ENCODE assay signal across 8 cellular contexts in the genomic region with DNA sequence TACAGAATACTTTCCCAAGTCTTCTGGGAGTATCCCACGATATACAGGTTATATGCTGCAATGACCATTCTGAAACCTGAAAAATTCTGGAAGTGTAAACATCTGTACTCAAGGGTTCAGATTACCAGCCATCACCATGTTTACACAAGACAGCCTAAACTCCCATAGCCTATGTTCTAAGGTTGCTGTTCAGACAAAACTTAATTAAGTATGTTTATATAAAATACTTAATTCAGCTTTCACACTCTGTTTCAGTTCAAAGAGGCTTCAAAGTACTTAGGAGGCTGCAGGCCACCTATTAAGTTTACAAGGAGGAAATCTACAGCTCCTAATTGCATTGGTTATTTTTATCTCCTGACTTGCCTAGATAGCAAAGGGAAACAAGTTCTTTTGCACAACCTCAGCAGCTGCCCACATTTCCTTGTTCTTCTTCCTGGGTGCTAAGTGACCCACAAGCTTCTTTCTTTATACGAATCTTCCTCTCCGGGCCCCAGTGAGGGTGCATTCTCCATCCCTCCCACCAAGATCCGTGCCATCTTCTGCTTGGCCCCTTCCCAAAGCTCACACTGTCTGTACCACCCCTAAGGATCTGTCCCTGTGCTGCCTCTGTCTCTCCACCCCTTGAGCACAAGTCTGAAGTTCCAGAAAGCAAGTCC. TPM values are rescaled to one million over a fixed set of nuclear protein-coding genes. Genes with fewer than 3 reads are reported as not detected.
DNase-seq lines count a peak whose midpoint lies in the region; ATAC-seq and TF ChIP-seq lines count a peak whose summit lies in the region.

No MANE protein-coding gene starts in this region.

- no peak for ATAC-seq in activated naive CD8-positive, alpha-beta T cell treated with anti-CD3 and anti-CD28 coated beads, Interleukin-2, amount 10 ng/mL, durations not matched to agents 7 days and 5 days (ENCODE audit: low read depth)
- ATAC-seq in HG02642 (IDR thresholded peaks at IDR 0.05; ENCODE audit: poor library complexity, unreplicated experiment), result no peak

- peak overlapping the region; percentile 96 for H3K4me3 ChIP-seq in HFF-Myc (replicated peaks; ENCODE audit: low read depth, low read length)

- H3K27me3 Mint-ChIP-seq in activated naive CD8-positive, alpha-beta T cell treated with anti-CD3 and anti-CD28 coated beads, Interleukin-2, amount 10 ng/mL, durations not matched to agents 7 days and 5 days, result no peaks in the 10 kb centered on the region

- H3K4me3 Mint-ChIP-seq in activated naive CD8-positive, alpha-beta T cell treated with anti-CD3 and anti-CD28 coated beads, Interleukin-2, amount 10 ng/mL, durations not matched to agents 7 days and 5 days, result peak overlapping the region; percentile 93

- H3K27ac Mint-ChIP-seq in activated naive CD8-positive, alpha-beta T cell treated with anti-CD3 and anti-CD28 coated beads, Interleukin-2, amount 10 ng/mL, durations not matched to agents 7 days and 5 days, result peak overlapping the region; percentile 95

- TF ChIP-seq CTCF in HFF-Myc (IDR thresholded peaks at IDR 0.05; ENCODE audit: low read depth, low read length, missing control alignments), result no peak

- POLR2A ChIA-PET in activated naive CD8-positive, alpha-beta T cell treated with anti-CD3 and anti-CD28 coated beads, Interleukin-2, amount 10 ng/mL, durations not matched to agents 7 days and 5 days (lab: Charles Lee), result interaction anchor here (0.9 to 5.4 kb wide), 8 partner anchors 8 to 457 kb away, joined by 3 to 35 read pairs (median 6); partner anchors contain the start of gene IDUA

- H3K4me1 Mint-ChIP-seq in activated naive CD8-positive, alpha-beta T cell treated with anti-CD3 and anti-CD28 coated beads, Interleukin-2, amount 10 ng/mL, durations not matched to agents 7 days and 5 days, result peaks cover 22% of the 10 kb centered on the region

- H3K36me3 Mint-ChIP-seq in activated naive CD8-positive, alpha-beta T cell treated with anti-CD3 and anti-CD28 coated beads, Interleukin-2, amount 10 ng/mL, durations not matched to agents 7 days and 5 days, result no peaks in the 10 kb centered on the region

- H3K9me3 Mint-ChIP-seq in activated naive CD8-positive, alpha-beta T cell treated with anti-CD3 and anti-CD28 coated beads, Interleukin-2, amount 10 ng/mL, durations not matched to agents 7 days and 5 days, result no peaks in the 10 kb centered on the region

- DNase-seq in AML-193 (lab: John Stamatoyannopoulos, UW), result peak; percentile 74 to 75
- no peak for DNase-seq in HFF-Myc (ENCODE audit: extremely low read depth, low read depth)
- DNase-seq in activated naive CD8-positive, alpha-beta T cell treated with anti-CD3 and anti-CD28 coated beads, Interleukin-2, amount 10 ng/mL, durations not matched to agents 7 days and 5 days, result no peak
- DNase-seq in midbrain (lab: John Stamatoyannopoulos, UW), result peak; percentile 13
- DNase-seq in NCI-H524 treated with DMSO at 0.1 percent for 48 hours (lab: John Stamatoyannopoulos, UW), result no peak
- no peak for DNase-seq in NCI-H1436 (lab: John Stamatoyannopoulos, UW)
- no peak for DNase-seq in HUDEP-2 (lab: John Stamatoyannopoulos, UW; ENCODE audit: unreplicated experiment in 76 of 76)

RNA-seq across cellular contexts. Expression of gene GAK, which starts 2.0 kb away (rescaled TPM):
- 100 to 1,000 TPM; 169 to 182 TPM for total RNA-seq in activated naive CD8-positive, alpha-beta T cell treated with anti-CD3 and anti-CD28 coated beads, Interleukin-2, amount 10 ng/mL, durations not matched to agents 7 days and 5 days

RNA-seq across cellular contexts. Expression of gene TMEM175, which starts 2.2 kb away (rescaled TPM):
- total RNA-seq in activated naive CD8-positive, alpha-beta T cell treated with anti-CD3 and anti-CD28 coated beads, Interleukin-2, amount 10 ng/mL, durations not matched to agents 7 days and 5 days, result 10 to 100 TPM; 38.2 to 39.8 TPM

RNA-seq across cellular contexts. Expression of gene DGKQ, which starts 43.3 kb away (rescaled TPM):
- 10 to 100 TPM; 31.3 to 32.4 TPM for total RNA-seq in activated naive CD8-positive, alpha-beta T cell treated with anti-CD3 and anti-CD28 coated beads, Interleukin-2, amount 10 ng/mL, durations not matched to agents 7 days and 5 days

RNA-seq across cellular contexts. Expression of gene IDUA, which starts 56.7 kb away (rescaled TPM):
- 10 to 100 TPM; 37.5 to 38.7 TPM for total RNA-seq in activated naive CD8-positive, alpha-beta T cell treated with anti-CD3 and anti-CD28 coated beads, Interleukin-2, amount 10 ng/mL, durations not matched to agents 7 days and 5 days

Comparison
In these comparisons a context has a peak if more than half of its experiments do, and no peak if none do; other contexts are left out.
1. DNase-seq: peak in AML-193 (2 of 2) and midbrain (single experiment); none in HFF-Myc (single experiment), activated naive CD8-positive, alpha-beta T cell treated with anti-CD3 and anti-CD28 coated beads, Interleukin-2, amount 10 ng/mL, durations not matched to agents 7 days and 5 days (single experiment), NCI-H524 treated with DMSO at 0.1 percent for 48 hours (single experiment), NCI-H1436 (single experiment) and HUDEP-2 (0 of 76).